8 cellular contexts compared by ENCODE assay signal in genomic region chr6:156933201-156934053, GRCh38.
DNase-seq lines count a peak whose midpoint lies in the region; ATAC-seq and TF ChIP-seq lines count a peak whose summit lies in the region.

No MANE protein-coding gene starts in this region.

- H3K4me1 ChIP-seq in HUES48 (ENCODE audit: control insufficient read depth, insufficient read depth, low read length) (peaks cover 32% of the 10 kb centered on the region), foreskin keratinocyte (peaks cover 19% of the 10 kb centered on the region)

- H3K36me3 ChIP-seq in HUES48 (ENCODE audit: control insufficient read depth, insufficient read depth, low read length) = 0 out of 2 replicates have a peak, but pooled peaks cover 5% of the 10 kb centered on the region

- DNase-seq in NCI-H69 (lab: John Stamatoyannopoulos, UW) (peak; percentile 99), foreskin keratinocyte (no peak), renal cortical epithelial cell (ENCODE audit: low read depth) (peak; percentile 40), putamen (ENCODE audit: low spot score) (no peak)

- peak; percentile 10 for TF ChIP-seq CTCF in foreskin keratinocyte (conservative IDR thresholded peaks at IDR 0.05)

- H3K9ac ChIP-seq in HUES48 (ENCODE audit: low read depth, low read length) = no peak overlapping the region

- H3K27ac ChIP-seq in HUES48 (ENCODE audit: low read depth, low read length) = peak overlapping the region; percentile 34
- H3K27ac ChIP-seq in foreskin keratinocyte = no peak overlapping the region

- no peaks in the 10 kb centered on the region for H3K27me3 ChIP-seq in HUES48 (ENCODE audit: control insufficient read depth, insufficient read depth, low read length)
- H3K27me3 ChIP-seq in foreskin keratinocyte = no peaks in the 10 kb centered on the region

- ATAC-seq in foreskin keratinocyte (peak; percentile 65), HG03280 (IDR thresholded peaks at IDR 0.05; ENCODE audit: unreplicated experiment) (no peak), GM18868 (IDR thresholded peaks at IDR 0.05; ENCODE audit: unreplicated experiment) (no peak), HG03342 (IDR thresholded peaks at IDR 0.05; ENCODE audit: unreplicated experiment) (no peak)

- H3K4me3 ChIP-seq in HUES48 (ENCODE audit: low read depth, low read length) = no peak overlapping the region

- H3K9me3 ChIP-seq in HUES48 (ENCODE audit: control insufficient read depth, insufficient read depth, low read length) = no peaks in the 10 kb centered on the region

Comparison
In these comparisons a context has a peak if more than half of its experiments do, and no peak if none do; other contexts are left out.
1. DNase-seq: peak in NCI-H69 (single experiment) and renal cortical epithelial cell (single experiment); none in foreskin keratinocyte (0 of 2) and putamen (single experiment).